ENCODE assay signal across 10 cellular contexts in genomic region chr16:85916141-85916890, GRCh38. TPM values are rescaled to one million over a fixed set of nuclear protein-coding genes. Genes with fewer than 3 reads are reported as not detected.
A peak's percentile ranks its signal among the peaks of the same experiment; 100 is the strongest.
DNase-seq lines count a peak whose midpoint lies in the region; ATAC-seq and TF ChIP-seq lines count a peak whose summit lies in the region.
"Had no signal": no experiment of that assay in that cellular context is flagged by ENCODE, and none has a peak within 500 bp of the region (broad histone marks: within the 10 kb centered on the region; RNA-seq: fewer than 3 reads in every experiment).

No MANE protein-coding gene starts in this region.

- no peaks in the 10 kb centered on the region for H3K9me3 ChIP-seq in right cardiac atrium (ENCODE audit: control insufficient read depth, low read length)
- no peaks in the 10 kb centered on the region for H3K9me3 ChIP-seq in thyroid gland
- H3K9me3 ChIP-seq: vagina had no signal

- peaks cover 10% of the 10 kb centered on the region for H3K4me1 ChIP-seq in right cardiac atrium (ENCODE audit: control insufficient read depth, insufficient read depth, low read length)
- peaks cover 0 to 9% of the 10 kb centered on the region in 2 donors for H3K4me1 ChIP-seq in thyroid gland
- H3K4me1 ChIP-seq: vagina had no signal

- no peak for TF ChIP-seq CTCF in thyroid gland (IDR thresholded peaks at IDR 0.05)

- peaks cover 100% of the 10 kb centered on the region for H3K36me3 Mint-ChIP-seq in activated T-cell treated with anti-CD3 and anti-CD28 coated beads, Interleukin-2, amount 50 U/mL, for 24 hours (ENCODE audit: low read depth)
- H3K36me3 Mint-ChIP-seq in activated naive CD8-positive, alpha-beta T cell = peaks cover 19% of the 10 kb centered on the region

- TF ChIP-seq POLR2A in thyroid gland (IDR thresholded peaks at IDR 0.05) = no peak

- H3K27me3 Mint-ChIP-seq in activated T-cell treated with anti-CD3 and anti-CD28 coated beads, Interleukin-2, amount 50 U/mL, for 24 hours = no peaks in the 10 kb centered on the region
- no peaks in the 10 kb centered on the region for H3K27me3 Mint-ChIP-seq in activated naive CD8-positive, alpha-beta T cell

- H3K27ac Mint-ChIP-seq in activated T-cell treated with anti-CD3 and anti-CD28 coated beads, Interleukin-2, amount 50 U/mL, for 24 hours = peak overlapping the region; percentile 71
- H3K27ac Mint-ChIP-seq in activated naive CD8-positive, alpha-beta T cell = peak overlapping the region; percentile 66

- H3K4me1 Mint-ChIP-seq in activated T-cell treated with anti-CD3 and anti-CD28 coated beads, Interleukin-2, amount 50 U/mL, for 24 hours (ENCODE audit: low read depth) = peaks cover 40% of the 10 kb centered on the region
- H3K4me1 Mint-ChIP-seq in activated naive CD8-positive, alpha-beta T cell (ENCODE audit: low read depth) = peaks cover 12% of the 10 kb centered on the region

- no peak overlapping the region for H3K4me3 Mint-ChIP-seq in activated T-cell treated with anti-CD3 and anti-CD28 coated beads, Interleukin-2, amount 50 U/mL, for 24 hours
- H3K4me3 Mint-ChIP-seq in activated naive CD8-positive, alpha-beta T cell = no peak overlapping the region

- no peak overlapping the region for H3K27ac ChIP-seq in right cardiac atrium (ENCODE audit: low read length)
- H3K27ac ChIP-seq in thyroid gland = peak overlapping the region in 2 of 3 donors; percentile 39 to 57
- H3K27ac ChIP-seq: vagina had no signal

- 47% methylated on average over 20 of the region's 20 CpGs for WGBS in right cardiac atrium
- 58 to 59% methylated on average over 15 to 20 of the region's 20 CpGs for WGBS in thyroid gland, 2 donors

- H3K27me3 ChIP-seq in right cardiac atrium (ENCODE audit: control insufficient read depth, insufficient read depth) (no peaks in the 10 kb centered on the region), thyroid gland (no peaks in the 10 kb centered on the region)
- H3K27me3 ChIP-seq: vagina had no signal

- no peaks in the 10 kb centered on the region for H3K9me3 Mint-ChIP-seq in activated T-cell treated with anti-CD3 and anti-CD28 coated beads, Interleukin-2, amount 50 U/mL, for 24 hours
- no peaks in the 10 kb centered on the region for H3K9me3 Mint-ChIP-seq in activated naive CD8-positive, alpha-beta T cell (ENCODE audit: low read depth)

- no peaks in the 10 kb centered on the region for H3K36me3 ChIP-seq in thyroid gland
- H3K36me3 ChIP-seq: vagina had no signal

- H3K4me3 ChIP-seq in right cardiac atrium (ENCODE audit: low read length) = no peak overlapping the region
- no peak overlapping the region for H3K4me3 ChIP-seq in thyroid gland (replicated peaks in 1 of 3)
- H3K4me3 ChIP-seq: vagina had no signal

- no peak for DNase-seq in activated T-cell treated with anti-CD3 and anti-CD28 coated beads, Interleukin-2, amount 50 U/mL, for 24 hours
- no peak for DNase-seq in activated T-cell treated with anti-CD3 and anti-CD28 coated beads, Interleukin-2, amount 50 U/mL, for 48 hours
- peak; percentile 76 to 84 (median 80) for DNase-seq in right cardiac atrium
- peak; percentile 83 to 85 for DNase-seq in thyroid gland
- DNase-seq in NCI-H526 treated with DMSO at 0.1 percent for 48 hours (lab: John Stamatoyannopoulos, UW) = no peak
- no peak for DNase-seq in NK-92 (lab: John Stamatoyannopoulos, UW; ENCODE audit: unreplicated experiment)
- no peak for DNase-seq in stimulated activated CD4-positive, alpha-beta T cell treated with anti-CD3 and anti-CD28 coated beads, Interleukin-2, amount 100 ng/mL, for 48 hours
- DNase-seq: NCI-H1417 treated with DMSO at 0.1 percent for 48 hours had no signal

- peak; percentile 75 to 80 for ATAC-seq in right cardiac atrium

- intact Hi-C loops in right cardiac atrium (cut with DNase I) = no loop called here
- intact Hi-C loops in thyroid gland (cut with DNase I) = no loop called here

RNA-seq across cellular contexts. Expression of gene IRF8, which starts 17.4 kb away (rescaled TPM):
- total RNA-seq in right cardiac atrium (1 to 10 TPM; 5.0 to 9.2 (median 5.9) TPM), thyroid gland (10 to 100 TPM in 1 of 4 donors, 1 to 10 TPM in 3; 2.4 to 14.6 (median 5.0) TPM)
- 1.6 TPM for polyA plus RNA-seq in right cardiac atrium

Comparison
In these comparisons a context has a peak if more than half of its experiments do, and no peak if none do; other contexts are left out.
1. DNase-seq: peak in right cardiac atrium (3 of 3) and thyroid gland (2 of 2); none in activated T-cell treated with anti-CD3 and anti-CD28 coated beads, Interleukin-2, amount 50 U/mL, for 24 hours (single experiment), activated T-cell treated with anti-CD3 and anti-CD28 coated beads, Interleukin-2, amount 50 U/mL, for 48 hours (0 of 2), NCI-H526 treated with DMSO at 0.1 percent for 48 hours (single experiment), NK-92 (single experiment) and stimulated activated CD4-positive, alpha-beta T cell treated with anti-CD3 and anti-CD28 coated beads, Interleukin-2, amount 100 ng/mL, for 48 hours (0 of 2).